ENCODE assay signal across 9 cellular contexts in the genomic region with DNA sequence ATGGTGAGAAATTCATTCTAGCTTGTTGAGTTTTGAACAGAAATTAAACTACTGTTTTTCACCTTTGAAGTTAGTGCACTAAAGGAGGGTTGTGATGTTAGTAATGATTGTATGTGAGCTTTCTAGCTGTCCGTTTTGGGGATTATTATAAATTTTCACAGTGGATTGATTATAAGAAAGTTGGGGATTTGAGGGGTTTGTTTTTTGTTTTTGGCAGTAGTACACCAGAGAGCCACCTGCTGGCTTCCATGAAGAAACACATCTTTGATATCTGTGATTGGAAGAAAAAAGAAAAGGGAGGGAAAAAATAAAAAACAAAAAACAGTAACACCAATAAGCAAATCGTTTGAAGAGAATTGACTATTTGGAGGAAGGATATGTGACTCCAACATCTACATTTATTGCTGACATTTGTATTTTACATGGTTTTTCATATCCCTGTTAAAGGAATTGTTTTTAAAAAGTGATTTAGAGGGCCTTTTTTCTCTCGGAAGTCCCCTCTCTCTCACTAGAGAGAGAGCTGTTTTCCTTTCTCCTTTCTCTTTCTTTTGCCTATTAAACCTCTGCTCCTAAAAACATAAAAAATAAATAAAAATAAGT.
A peak's percentile ranks its signal among the peaks of the same experiment; 100 is the strongest.
DNase-seq lines count a peak whose midpoint lies in the region; ATAC-seq, FAIRE-seq and TF ChIP-seq lines count a peak whose summit lies in the region.
"Had no signal": no experiment of that assay in that cellular context is flagged by ENCODE, and none has a peak within 500 bp of the region (broad histone marks: within the 10 kb centered on the region; RNA-seq: fewer than 3 reads in every experiment).

No MANE protein-coding gene starts in this region.

- no TSS peak for BruUV-seq in MCF 10A (replicated peaks; lab: Mats Ljungman, UMichigan)
- BruUV-seq in PC-9 (replicated peaks; lab: Mats Ljungman, UMichigan) = no TSS peak

- H4K20me1 ChIP-seq in PC-9 (ENCODE audit: insufficient read depth) = no peaks in the 10 kb centered on the region

- no peaks in the 10 kb centered on the region for H3K9me3 Mint-ChIP-seq in MCF 10A (ENCODE audit: unreplicated experiment)

- intact Hi-C loops in MCF 10A (cut with micrococcal nuclease) (loop anchor here (1.0 to 5.0 kb wide), 2 partner anchors 611 to 791 kb away; no protein-coding TSS in a partner anchor), breast epithelium (cut with DNase I; ENCODE audit: low total_unique reads) (no loop called here), PC-9 (cut with micrococcal nuclease; ENCODE audit: unreplicated experiment) (no loop called here), tibial artery (cut with DNase I; ENCODE audit: low total_unique reads) (no loop called here), pancreas (cut with DNase I) (no loop called here)

- no CpG with 5 or more reads among the region's 3 CpGs for WGBS in neuronal stem cell (ENCODE audit: extremely low coverage in 2 of 2, insufficient read length in 2 of 2, insufficient replicate concordance in 1 of 2), 2 donors
- WGBS in pancreas, 2 donors = 20 to 23% methylated on average over 3 of the region's 3 CpGs

- no peak overlapping the region for H3K9ac ChIP-seq in neuronal stem cell (ENCODE audit: low read depth, low read length, poor library complexity)

- no peak overlapping the region for H2AK5ac ChIP-seq in neuronal stem cell (ENCODE audit: low read depth, low read length)

- H3K27me3 Mint-ChIP-seq in MCF 10A (ENCODE audit: insufficient read depth, unreplicated experiment) = no peaks in the 10 kb centered on the region

- no peak for FAIRE-seq in pancreas (lab: Jason Lieb, UNC)

- ATAC-seq in pancreas = no peak

- TF ChIP-seq POLR2A in breast epithelium (IDR thresholded peaks at IDR 0.05) = no peak

- H3K9me2 ChIP-seq in PC-9 (ENCODE audit: insufficient read depth) = no peaks in the 10 kb centered on the region

- H3K4ac ChIP-seq in neuronal stem cell (ENCODE audit: low read length) = no peak overlapping the region

- TF ChIP-seq CTCF in MCF 10A (IDR thresholded peaks at IDR 0.05; ENCODE audit: unreplicated experiment) (peak; percentile 48), breast epithelium (IDR thresholded peaks at IDR 0.05) (peak in 1 of 3 donors; percentile 14), PC-9 (conservative IDR thresholded peaks at IDR 0.05) (peak; percentile 62), fibroblast of villous mesenchyme (IDR thresholded peaks at IDR 0.05; ENCODE audit: insufficient read depth, low read depth, low read length) (peak; percentile 13), tibial artery (IDR thresholded peaks at IDR 0.05) (peak; percentile 6 to 13), pancreas (IDR thresholded peaks at IDR 0.05) (no peak)

- no peak overlapping the region for H3K4me3 ChIP-seq in breast epithelium
- H3K4me3 ChIP-seq in PC-9 = no peak overlapping the region
- no peak overlapping the region for H3K4me3 ChIP-seq in fibroblast of villous mesenchyme (ENCODE audit: low read depth, low read length)
- no peak overlapping the region for H3K4me3 ChIP-seq in tibial artery
- no peak overlapping the region for H3K4me3 ChIP-seq in neuronal stem cell (ENCODE audit: low read length in 2 of 2)
- no peak overlapping the region for H3K4me3 ChIP-seq in pancreas

- H2BK120ac ChIP-seq in neuronal stem cell (ENCODE audit: low read depth, low read length) = no peak overlapping the region

- H3K27ac ChIP-seq in breast epithelium = no peak overlapping the region
- H3K27ac ChIP-seq in PC-9 = no peak overlapping the region
- no peak overlapping the region for H3K27ac ChIP-seq in tibial artery
- H3K27ac ChIP-seq in neuronal stem cell (replicated peaks; ENCODE audit: low read length) = no peak overlapping the region
- no peak overlapping the region for H3K27ac ChIP-seq in pancreas

- CTCF ChIA-PET in MCF 10A (lab: Yijun Ruan, JAX) (interaction anchor here (0.5 to 2.0 kb wide), 21 partner anchors 10 to 1389 kb away, joined by 3 to 10 read pairs (median 3); no protein-coding TSS in a partner anchor), PC-9 (lab: Charles Lee) (no interaction called here)

- DNase-seq in MCF 10A (ENCODE audit: unreplicated experiment) (peak; percentile 0), breast epithelium (ENCODE audit: low spot score in 2 of 2) (no peak), PC-9 (no peak), fibroblast of villous mesenchyme (ENCODE audit: low read depth) (no peak), tibial artery (no peak), H4 (ENCODE audit: low spot score) (no peak), neuronal stem cell (ENCODE audit: low spot score) (no peak), pancreas (no peak)
- DNase-seq: RPMI8226 had no signal

- POLR2A ChIA-PET in MCF 10A (lab: Yijun Ruan, JAX) (interaction anchor here (0.6 to 0.7 kb wide), 2 partner anchors 11 to 785 kb away, joined by 3 to 4 read pairs; no protein-coding TSS in a partner anchor), PC-9 (lab: Charles Lee; ENCODE audit: unreplicated experiment) (no interaction called here)

- no peak overlapping the region for H3K4me2 ChIP-seq in PC-9
- H3K4me2 ChIP-seq in neuronal stem cell (ENCODE audit: insufficient read depth, low read length, poor library complexity, severe bottlenecking) = no peak overlapping the region

- peaks cover 7% of the 10 kb centered on the region for H3K4me1 Mint-ChIP-seq in MCF 10A (ENCODE audit: insufficient read depth, unreplicated experiment)

- H3K14ac ChIP-seq in neuronal stem cell (ENCODE audit: low read length) = no peak overlapping the region

- no peaks in the 10 kb centered on the region for H3K79me1 ChIP-seq in neuronal stem cell (ENCODE audit: low read depth, low read length)

- H3K36me3 Mint-ChIP-seq in MCF 10A (ENCODE audit: insufficient read depth, unreplicated experiment) = no peaks in the 10 kb centered on the region

- no peak overlapping the region for H3K27ac Mint-ChIP-seq in MCF 10A (ENCODE audit: low read depth, unreplicated experiment)

- H3K79me2 ChIP-seq in PC-9 (ENCODE audit: low read depth) = no peaks in the 10 kb centered on the region

- no peaks in the 10 kb centered on the region for H3K9me3 ChIP-seq in breast epithelium
- H3K9me3 ChIP-seq in PC-9 (ENCODE audit: insufficient read depth, low read depth) = no peaks in the 10 kb centered on the region
- H3K9me3 ChIP-seq in tibial artery = no peaks in the 10 kb centered on the region
- no peaks in the 10 kb centered on the region for H3K9me3 ChIP-seq in neuronal stem cell (replicated peaks in 1 of 2; ENCODE audit: control insufficient read depth in 2 of 2, insufficient read depth in 1 of 2, low read depth in 1 of 2, low read length in 2 of 2)
- no peaks in the 10 kb centered on the region for H3K9me3 ChIP-seq in pancreas

- H4K91ac ChIP-seq in neuronal stem cell (ENCODE audit: low read depth, low read length, poor library complexity) = no peak overlapping the region

- no peaks in the 10 kb centered on the region for H3K36me3 ChIP-seq in breast epithelium
- H3K36me3 ChIP-seq in PC-9 (ENCODE audit: low read depth) = no peaks in the 10 kb centered on the region
- no peaks in the 10 kb centered on the region for H3K36me3 ChIP-seq in tibial artery
- H3K36me3 ChIP-seq in neuronal stem cell (replicated peaks in 1 of 2; ENCODE audit: control insufficient read depth in 2 of 2, insufficient read depth in 2 of 2, low read length in 2 of 2) = no peaks in the 10 kb centered on the region
- no peaks in the 10 kb centered on the region for H3K36me3 ChIP-seq in pancreas

- no peak overlapping the region for H3K18ac ChIP-seq in neuronal stem cell (ENCODE audit: low read length)

- H2BK15ac ChIP-seq in neuronal stem cell (ENCODE audit: low read length) = no peak overlapping the region

- H2AFZ ChIP-seq in PC-9 (no peak overlapping the region), neuronal stem cell (ENCODE audit: low read length) (no peak overlapping the region)

- H2BK12ac ChIP-seq in neuronal stem cell (ENCODE audit: low read length) = no peak overlapping the region

- H3K23ac ChIP-seq in neuronal stem cell (ENCODE audit: low read depth, low read length, poor library complexity) = no peak overlapping the region

- no peaks in the 10 kb centered on the region for H3K27me3 ChIP-seq in breast epithelium
- peaks cover 8% of the 10 kb centered on the region for H3K27me3 ChIP-seq in PC-9 (ENCODE audit: insufficient read depth, low read depth)
- H3K27me3 ChIP-seq in tibial artery = no peaks in the 10 kb centered on the region
- no peaks in the 10 kb centered on the region for H3K27me3 ChIP-seq in neuronal stem cell (ENCODE audit: control insufficient read depth in 3 of 3, insufficient read depth in 3 of 3, low read depth in 1 of 3, low read length in 3 of 3)
- H3K27me3 ChIP-seq in pancreas = no peaks in the 10 kb centered on the region

- H2BK5ac ChIP-seq in neuronal stem cell (ENCODE audit: low read length) = no peak overlapping the region

- H3K4me3 Mint-ChIP-seq in MCF 10A (ENCODE audit: unreplicated experiment) = no peak overlapping the region

- H3K4me1 ChIP-seq in breast epithelium (no peaks in the 10 kb centered on the region), PC-9 (replicated peaks; ENCODE audit: insufficient read depth) (no peaks in the 10 kb centered on the region), tibial artery (no peaks in the 10 kb centered on the region), neuronal stem cell (ENCODE audit: control insufficient read depth in 2 of 2, insufficient read depth in 1 of 2, low read depth in 1 of 2, low read length in 2 of 2) (peaks cover 0 to 6% of the 10 kb centered on the region in 2 donors), pancreas (no peaks in the 10 kb centered on the region)

- H3F3A ChIP-seq in PC-9 (ENCODE audit: insufficient read depth, low read depth) = no peaks in the 10 kb centered on the region

- H4K8ac ChIP-seq in neuronal stem cell (ENCODE audit: low read depth, low read length) = no peak overlapping the region

Comparison
In these comparisons a context has a peak if more than half of its experiments do, and no peak if none do; other contexts are left out.
1. CTCF ChIP-seq: peak in MCF 10A (single experiment), PC-9 (single experiment), fibroblast of villous mesenchyme (single experiment) and tibial artery (2 of 2); none in pancreas (0 of 4).